In the genomic region with DNA sequence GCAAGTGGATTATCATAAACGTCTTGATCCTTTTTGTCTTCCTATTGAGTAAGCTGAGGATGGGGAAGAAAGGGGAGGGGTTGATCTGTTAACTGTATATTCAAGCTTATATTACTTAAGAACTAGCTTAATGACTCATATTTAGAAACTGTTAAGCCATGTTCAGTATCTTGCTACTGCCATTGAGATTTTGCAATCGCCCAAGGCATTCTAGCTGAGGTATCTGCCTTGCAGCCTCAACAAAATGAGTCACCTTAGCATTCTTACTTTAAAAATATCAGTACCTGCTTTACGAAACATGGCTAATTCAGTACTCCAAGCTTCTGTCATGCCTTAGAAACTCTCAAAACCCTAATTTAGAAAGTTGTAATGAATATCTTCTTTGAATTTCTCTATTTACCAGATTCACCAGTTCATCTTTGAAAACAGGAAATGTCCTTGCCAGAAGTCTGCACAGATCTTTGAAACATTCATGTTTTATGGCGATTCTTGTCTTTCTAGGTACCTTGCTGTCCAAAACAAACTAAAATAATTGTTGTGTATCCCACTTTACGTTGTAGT, we compare ENCODE assay signal across 13 cellular contexts.
DNase-seq lines count a peak whose midpoint lies in the region; ATAC-seq and TF ChIP-seq lines count a peak whose summit lies in the region.
"Had no signal": no experiment of that assay in that cellular context is flagged by ENCODE, and none has a peak within 500 bp of the region (broad histone marks: within the 10 kb centered on the region; RNA-seq: fewer than 3 reads in every experiment).

No MANE protein-coding gene starts in this region.

- no peak overlapping the region for H3K9ac ChIP-seq in MM.1S (ENCODE audit: low read length)
- H3K9ac ChIP-seq in adipocyte (ENCODE audit: low read length) = no peak overlapping the region

- H3K4me1 ChIP-seq in MM.1S (ENCODE audit: low read length) = peaks cover 17% of the 10 kb centered on the region
- no peaks in the 10 kb centered on the region for H3K4me1 ChIP-seq in adipocyte (ENCODE audit: control insufficient read depth, insufficient read depth, low read length)
- H3K4me1 ChIP-seq in suprapubic skin = no peaks in the 10 kb centered on the region

- no peaks in the 10 kb centered on the region for H3K79me2 ChIP-seq in MM.1S (ENCODE audit: low read length)

- TF ChIP-seq CTCF in MM.1S (IDR thresholded peaks at IDR 0.05; ENCODE audit: low read length) = no peak
- TF ChIP-seq CTCF in suprapubic skin (IDR thresholded peaks at IDR 0.05) = no peak

- peak; percentile 67 for ATAC-seq in GM18870 (IDR thresholded peaks at IDR 0.05; ENCODE audit: unreplicated experiment)
- no peak for ATAC-seq in HG02973 (IDR thresholded peaks at IDR 0.05; ENCODE audit: unreplicated experiment)
- ATAC-seq: CD8-positive, alpha-beta T cell; mucosa of descending colon had no signal

- H3K36me3 ChIP-seq in MM.1S (replicated peaks; ENCODE audit: insufficient read depth, low read length) (no peaks in the 10 kb centered on the region), adipocyte (ENCODE audit: control insufficient read depth, insufficient read depth, low read length, severe bottlenecking) (no peaks in the 10 kb centered on the region), suprapubic skin (no peaks in the 10 kb centered on the region)
- H3K36me3 ChIP-seq: brain microvascular endothelial cell had no signal

- H3K27ac ChIP-seq in MM.1S (ENCODE audit: low read length) = peak overlapping the region; percentile 22; the same call in 1 of the 2 replicates
- no peak overlapping the region for H3K27ac ChIP-seq in suprapubic skin
- H3K27ac ChIP-seq: brain microvascular endothelial cell had no signal

- H3K4me3 ChIP-seq in MM.1S (ENCODE audit: low read length) = no peak overlapping the region
- no peak overlapping the region for H3K4me3 ChIP-seq in adipocyte (ENCODE audit: low read length)
- H3K4me3 ChIP-seq in suprapubic skin = no peak overlapping the region
- H3K4me3 ChIP-seq: mucosa of descending colon had no signal

- peak overlapping the region; percentile 26 for H3K4me2 ChIP-seq in MM.1S (ENCODE audit: low read depth, low read length)

- H3K9me3 ChIP-seq in MM.1S (replicated peaks; ENCODE audit: insufficient read depth, low read length) (no peaks in the 10 kb centered on the region), adipocyte (ENCODE audit: control insufficient read depth, low read length) (peaks cover 12% of the 10 kb centered on the region), suprapubic skin (peaks cover 10% of the 10 kb centered on the region)
- H3K9me3 ChIP-seq: mucosa of descending colon had no signal

- H2AFZ ChIP-seq in MM.1S (ENCODE audit: low read length) = peak overlapping the region; percentile 42

- WGBS in suprapubic skin = 66% methylated on average over 5 of the region's 5 CpGs

- DNase-seq in MM.1S = peak; percentile 16
- DNase-seq in adipocyte (ENCODE audit: low read depth) = peak; percentile 3
- DNase-seq in non-pigmented ciliary epithelial cell (ENCODE audit: low read depth) = peak; percentile 15
- DNase-seq in NCI-H187 treated with DMSO at 0.1 percent for 48 hours (lab: John Stamatoyannopoulos, UW) = no peak
- DNase-seq in suprapubic skin (ENCODE audit: low spot score in 2 of 2) = no peak
- DNase-seq in glomerular visceral epithelial cell (ENCODE audit: extremely low spot score) = no peak
- DNase-seq: brain microvascular endothelial cell; CD8-positive, alpha-beta T cell; mucosa of descending colon; NCI-H524; stimulated activated CD4-positive, alpha-beta T cell treated with anti-CD3 and anti-CD28 coated beads, Interleukin-4, amount 100 ng/mL, for 1 hour had no signal

- TF ChIP-seq EP300 in suprapubic skin (IDR thresholded peaks at IDR 0.05) = no peak

- H4K20me1 ChIP-seq in MM.1S (ENCODE audit: insufficient read depth, low read length) = no peaks in the 10 kb centered on the region

- H3K27me3 ChIP-seq in MM.1S (replicated peaks; ENCODE audit: insufficient read depth, low read length) (no peaks in the 10 kb centered on the region), adipocyte (replicated peaks; ENCODE audit: control insufficient read depth, insufficient read depth, low read length) (no peaks in the 10 kb centered on the region), suprapubic skin (no peaks in the 10 kb centered on the region)
- H3K27me3 ChIP-seq: brain microvascular endothelial cell had no signal

- peaks cover 10% of the 10 kb centered on the region; the same call in 1 of the 2 replicates for H3F3A ChIP-seq in MM.1S (ENCODE audit: insufficient read depth, low read length)

- no peak for TF ChIP-seq POLR2A in suprapubic skin (IDR thresholded peaks at IDR 0.05)

- no peaks in the 10 kb centered on the region for H3K9me2 ChIP-seq in MM.1S (replicated peaks; ENCODE audit: insufficient read depth, low read length)

Comparison
In these comparisons a context has a peak if more than half of its experiments do, and no peak if none do; other contexts are left out.
1. DNase-seq: peak in MM.1S (single experiment), adipocyte (single experiment) and non-pigmented ciliary epithelial cell (single experiment); none in NCI-H187 treated with DMSO at 0.1 percent for 48 hours (single experiment), suprapubic skin (0 of 2) and glomerular visceral epithelial cell (single experiment).